8 cellular contexts compared by ENCODE assay signal in the genomic region with DNA sequence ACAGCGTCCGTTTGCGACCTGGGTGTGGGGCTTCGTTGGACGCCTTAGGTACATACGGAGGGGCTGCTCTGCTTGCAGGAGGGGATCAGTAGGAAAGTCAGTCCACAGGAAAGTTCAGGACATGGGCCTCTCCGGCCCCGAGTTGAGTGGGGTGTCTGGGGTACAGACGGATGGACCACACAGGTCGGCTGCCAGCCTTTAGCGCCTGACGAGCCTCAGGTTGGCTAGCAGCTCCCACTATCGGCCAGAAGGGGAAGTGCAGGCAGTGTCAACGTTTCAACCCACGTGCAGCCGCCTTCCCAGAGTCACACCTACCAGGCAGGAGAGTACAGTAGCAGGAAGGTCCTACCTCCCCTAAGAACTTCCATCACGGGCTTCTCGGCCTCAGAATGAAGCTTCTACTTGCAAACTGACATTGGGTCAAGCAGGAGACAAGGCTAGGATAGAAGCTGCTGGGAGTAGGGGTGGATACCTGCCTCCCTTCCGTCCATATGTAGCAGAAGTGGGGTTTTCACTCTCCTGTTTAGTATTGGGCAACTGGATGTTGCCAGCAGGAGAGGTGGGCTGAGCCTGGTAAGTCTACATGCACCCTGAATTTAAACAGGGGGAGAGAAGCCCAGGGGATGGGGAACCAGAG. TPM values are rescaled to one million over a fixed set of nuclear protein-coding genes. Genes with fewer than 3 reads are reported as not detected.
DNase-seq lines count a peak whose midpoint lies in the region; ATAC-seq lines count a peak whose summit lies in the region.

No MANE protein-coding gene starts in this region.

- peak; percentile 62 for ATAC-seq in HG02885 (IDR thresholded peaks at IDR 0.05; ENCODE audit: poor library complexity, unreplicated experiment)

- no peak overlapping the region for H4K8ac ChIP-seq in mesenchymal stem cell (ENCODE audit: low read length)

- no peak overlapping the region for H3K14ac ChIP-seq in mesenchymal stem cell (ENCODE audit: low read length in 2 of 2)

- DNase-seq in NCI-H1092 treated with DMSO at 0.1 percent for 48 hours (lab: John Stamatoyannopoulos, UW): peak; percentile 37
- no peak for DNase-seq in NCI-H1092 (lab: John Stamatoyannopoulos, UW)
- peak; percentile 12 for DNase-seq in NCI-H2196 treated with DMSO at 0.1 percent for 48 hours (lab: John Stamatoyannopoulos, UW; ENCODE audit: unreplicated experiment)
- DNase-seq in activated CD4-positive, alpha-beta T cell treated with anti-CD3 and anti-CD28 coated beads, Interleukin-2, amount 50 U/mL, for 48 hours: peak; percentile 71 to 74
- DNase-seq in effector CD8-positive, alpha-beta T cell (lab: John Stamatoyannopoulos, UW): peak; percentile 44
- peak; percentile 45 for DNase-seq in mesenchymal stem cell
- peak; percentile 32 to 47 for DNase-seq in stimulated activated CD8-positive, alpha-beta memory T cell treated with anti-CD3 and anti-CD28 coated beads, Interleukin-4, amount 100 ng/mL, for 1 hour (ENCODE audit: low read depth in 2 of 2, low spot score in 1 of 2)

- no peak overlapping the region for H3K23ac ChIP-seq in mesenchymal stem cell (ENCODE audit: low read length in 2 of 2)

- peaks cover 10% of the 10 kb centered on the region for H3K9me3 ChIP-seq in mesenchymal stem cell (ENCODE audit: control insufficient read depth, low read length)

- H3K4ac ChIP-seq in mesenchymal stem cell (ENCODE audit: low read depth in 1 of 2, low read length in 2 of 2): no peak overlapping the region

- H3K4me1 ChIP-seq in mesenchymal stem cell (ENCODE audit: control insufficient read depth, insufficient read depth, low read depth, low read length): peaks cover 19% of the 10 kb centered on the region

- WGBS in mesenchymal stem cell: 9% methylated on average over 19 of the region's 19 CpGs

- H2BK5ac ChIP-seq in mesenchymal stem cell (ENCODE audit: low read depth, low read length, poor library complexity, severe bottlenecking): no peak overlapping the region

- no peak overlapping the region for H3K9ac ChIP-seq in mesenchymal stem cell (ENCODE audit: low read length)

- no peaks in the 10 kb centered on the region for H3K79me1 ChIP-seq in mesenchymal stem cell (replicated peaks; ENCODE audit: low read length, poor library complexity, severe bottlenecking)

- no peak overlapping the region for H2BK120ac ChIP-seq in mesenchymal stem cell (ENCODE audit: low read depth, low read length)

- no peak overlapping the region for H2BK15ac ChIP-seq in mesenchymal stem cell (ENCODE audit: low read depth, poor library complexity, severe bottlenecking)

- H3K18ac ChIP-seq in mesenchymal stem cell (ENCODE audit: low read depth in 1 of 2, low read length in 2 of 2): no peak overlapping the region

- H3K4me2 ChIP-seq in mesenchymal stem cell (ENCODE audit: low read length, poor library complexity, severe bottlenecking): peak overlapping the region; percentile 58

- H3K36me3 ChIP-seq in mesenchymal stem cell (ENCODE audit: control insufficient read depth in 1 of 2, insufficient read depth in 2 of 2, low read depth in 1 of 2, low read length in 2 of 2): no peaks in the 10 kb centered on the region

- no peak overlapping the region for H2AFZ ChIP-seq in mesenchymal stem cell (ENCODE audit: low read depth, low read length)

- H2AK5ac ChIP-seq in mesenchymal stem cell (ENCODE audit: low read length, severe bottlenecking): no peak overlapping the region

- H3K4me3 ChIP-seq in mesenchymal stem cell (ENCODE audit: insufficient read depth in 1 of 2, low read depth in 1 of 2, low read length in 2 of 2): no peak overlapping the region

- H3K27me3 ChIP-seq in mesenchymal stem cell (ENCODE audit: control insufficient read depth in 1 of 2, insufficient read depth in 1 of 2, low read length in 2 of 2): peaks cover 56 to 92% of the 10 kb centered on the region in 2 experiments

- no peak overlapping the region for H2BK12ac ChIP-seq in mesenchymal stem cell (ENCODE audit: low read length in 2 of 2)

- H3K27ac ChIP-seq in mesenchymal stem cell (ENCODE audit: low read length, poor library complexity, severe bottlenecking): no peak overlapping the region

- no peak overlapping the region for H4K91ac ChIP-seq in mesenchymal stem cell (ENCODE audit: low read length)

RNA-seq across cellular contexts. Expression of gene SCN5A, which starts 1.8 kb away (rescaled TPM):
- polyA plus RNA-seq in mesenchymal stem cell (2013, experiment 1 of 2): 0.29 TPM
- polyA plus RNA-seq in mesenchymal stem cell (2013, experiment 2 of 2): 0.34 TPM
